24 cellular contexts compared by ENCODE assay signal in the genomic region with DNA sequence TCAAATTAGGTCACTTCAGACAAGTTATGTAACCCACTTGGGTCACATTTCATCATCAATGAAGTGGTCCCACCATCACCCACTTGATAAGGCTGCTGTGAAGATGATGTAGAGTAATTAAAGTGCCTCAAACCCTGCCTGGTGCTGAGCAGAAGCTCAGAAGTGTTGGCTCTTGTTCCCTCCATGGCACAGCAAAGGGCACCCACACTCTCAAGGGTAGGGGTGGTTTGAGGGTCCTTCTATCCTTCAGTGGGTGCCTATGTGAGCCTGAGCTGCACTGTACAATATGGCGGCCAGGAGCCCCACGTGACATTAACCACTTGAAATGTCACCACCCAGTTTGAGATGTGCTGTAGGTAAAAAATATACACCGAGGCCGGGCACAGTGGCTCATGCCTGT.
A peak's percentile ranks its signal among the peaks of the same experiment; 100 is the strongest.
DNase-seq lines count a peak whose midpoint lies in the region; ATAC-seq, FAIRE-seq and TF ChIP-seq lines count a peak whose summit lies in the region.
"Had no signal": no experiment of that assay in that cellular context is flagged by ENCODE, and none has a peak within 500 bp of the region (broad histone marks: within the 10 kb centered on the region; RNA-seq: fewer than 3 reads in every experiment).

No MANE protein-coding gene starts in this region.

- H2BK120ac ChIP-seq in trophoblast cell (ENCODE audit: insufficient read depth, low read length, poor library complexity): no peak overlapping the region

- no peaks in the 10 kb centered on the region for H3K79me1 ChIP-seq in trophoblast cell (ENCODE audit: low read length)

- H3K4me1 ChIP-seq in HepG2 (ENCODE audit: insufficient read depth, low read length) (peaks cover 24% of the 10 kb centered on the region), right lobe of liver (peaks cover 0 to 30% (median 7%) of the 10 kb centered on the region in 4 donors), trophoblast cell (ENCODE audit: control insufficient read depth in 1 of 2, insufficient read depth in 2 of 2, low read length in 2 of 2) (peaks cover 2 to 7% of the 10 kb centered on the region in 2 experiments)
- peaks cover 41% of the 10 kb centered on the region for H3K4me1 ChIP-seq in effector memory CD4-positive, alpha-beta T cell (ENCODE audit: control insufficient read depth, insufficient read depth, low read length, poor library complexity, severe bottlenecking)

- H3K9me3 ChIP-seq in HepG2 (ENCODE audit: low read length) (no peaks in the 10 kb centered on the region), right lobe of liver (no peaks in the 10 kb centered on the region), SU-DHL-6 (ENCODE audit: insufficient read depth, low read length) (no peaks in the 10 kb centered on the region), trophoblast cell (ENCODE audit: insufficient read depth, low read depth, low read length) (no peaks in the 10 kb centered on the region)
- no peaks in the 10 kb centered on the region for H3K9me3 ChIP-seq in effector memory CD4-positive, alpha-beta T cell (ENCODE audit: control insufficient read depth, low read length)
- H3K9me3 ChIP-seq: colonic mucosa, neutrophil, right atrium auricular region, SJSA1, stomach had no signal

- H2AFZ ChIP-seq in HepG2 (ENCODE audit: low read length) (no peak overlapping the region), SU-DHL-6 (ENCODE audit: low read depth, low read length, severe bottlenecking) (no peak overlapping the region), trophoblast cell (ENCODE audit: insufficient read depth, low read length, poor library complexity) (no peak overlapping the region)
- H2AFZ ChIP-seq: PC-9 had no signal

- FAIRE-seq in HepG2 (lab: Jason Lieb, UNC): no peak
- FAIRE-seq: H1 had no signal

- no peak overlapping the region for H4K12ac ChIP-seq in trophoblast cell (ENCODE audit: low read depth, low read length)

- no peak overlapping the region for H3K4me3 ChIP-seq in HepG2 (replicated peaks in 1 of 3; ENCODE audit: insufficient read depth in 1 of 3, low read depth in 2 of 3, low read length in 3 of 3)
- no peak overlapping the region for H3K4me3 ChIP-seq in right lobe of liver
- H3K4me3 ChIP-seq in SU-DHL-6 (ENCODE audit: insufficient read depth, low read length, poor library complexity, severe bottlenecking): peak overlapping the region; percentile 14
- no peak overlapping the region for H3K4me3 ChIP-seq in effector memory CD4-positive, alpha-beta T cell (ENCODE audit: insufficient read depth, low read depth, low read length, poor library complexity, severe bottlenecking)
- no peak overlapping the region for H3K4me3 ChIP-seq in trophoblast cell (ENCODE audit: low read depth, low read length)
- H3K4me3 ChIP-seq: colonic mucosa, PC-9, right atrium auricular region, SJSA1, stomach had no signal

- H3K27me3 ChIP-seq in HepG2 (ENCODE audit: control insufficient read depth in 1 of 2, insufficient read depth in 2 of 2, low read length in 2 of 2) (no peaks in the 10 kb centered on the region), right lobe of liver (no peaks in the 10 kb centered on the region), SU-DHL-6 (ENCODE audit: low read length) (no peaks in the 10 kb centered on the region), trophoblast cell (ENCODE audit: insufficient read depth, low read length) (no peaks in the 10 kb centered on the region)
- no peaks in the 10 kb centered on the region for H3K27me3 ChIP-seq in effector memory CD4-positive, alpha-beta T cell (replicated peaks; ENCODE audit: control insufficient read depth, insufficient read depth, low read length, poor library complexity, severe bottlenecking)
- H3K27me3 ChIP-seq: colonic mucosa, foreskin keratinocyte, neutrophil, right atrium auricular region, SJSA1, stomach had no signal

- peaks cover 71% of the 10 kb centered on the region for H3F3A ChIP-seq in SU-DHL-6 (ENCODE audit: insufficient read depth)

- BruUV-seq in HepG2 (replicated peaks; lab: Mats Ljungman, UMichigan): no TSS peak

- TF ChIP-seq POLR2A in HepG2 (IDR thresholded peaks at IDR 0.05; ENCODE audit: insufficient read depth in 1 of 2, low read depth in 2 of 2, low read length in 2 of 2) (no peak), right lobe of liver (IDR thresholded peaks at IDR 0.05) (no peak)

- WGBS in HepG2 (ENCODE audit: low lambda C conversion rate): 94% methylated on average over 4 of the region's 4 CpGs
- WGBS in right lobe of liver (ENCODE audit: insufficient coverage, low coverage, low lambda C conversion rate, missing lambda C conversion rate): 100% methylated on average over 3 of the region's 4 CpGs
- no CpG with 5 or more reads among the region's 4 CpGs for WGBS in trophoblast cell (ENCODE audit: extremely low coverage, insufficient coverage, insufficient read length)

- POLR2A ChIA-PET in HepG2 (lab: Yijun Ruan, JAX): no interaction called here

- H3K4me2 ChIP-seq in HepG2 (ENCODE audit: low read depth, low read length): no peak overlapping the region
- H3K4me2 ChIP-seq in SU-DHL-6 (ENCODE audit: low read depth, low read length, poor library complexity, severe bottlenecking): peak overlapping the region; percentile 49
- H3K4me2 ChIP-seq in trophoblast cell (ENCODE audit: low read length): no peak overlapping the region
- H3K4me2 ChIP-seq: PC-9 had no signal

- peaks cover 3 to 20% of the 10 kb centered on the region in 2 experiments; a peak in 3 of 5 replicates for H3K36me3 ChIP-seq in HepG2 (replicated peaks in 1 of 2; ENCODE audit: control insufficient read depth in 1 of 2, insufficient read depth in 2 of 2, low read length in 2 of 2)
- peaks cover 0 to 28% (median 0%) of the 10 kb centered on the region in 4 donors for H3K36me3 ChIP-seq in right lobe of liver
- peaks cover 13% of the 10 kb centered on the region for H3K36me3 ChIP-seq in SU-DHL-6 (ENCODE audit: low read length)
- peaks cover 24% of the 10 kb centered on the region for H3K36me3 ChIP-seq in effector memory CD4-positive, alpha-beta T cell (ENCODE audit: control insufficient read depth, insufficient read depth, low read length)
- H3K36me3 ChIP-seq in trophoblast cell (ENCODE audit: control insufficient read depth in 1 of 2, insufficient read depth in 2 of 2, low read length in 2 of 2): peaks cover 0 to under 1% of the 10 kb centered on the region in 2 experiments

- no peak overlapping the region for H3K14ac ChIP-seq in trophoblast cell (ENCODE audit: low read length)

- H2BK12ac ChIP-seq in trophoblast cell (ENCODE audit: low read length): no peak overlapping the region

- no peak for TF ChIP-seq RAD21 in HepG2 (CRISPR knock-in tag; IDR thresholded peaks at IDR 0.05)

- no peak overlapping the region for H3K18ac ChIP-seq in trophoblast cell (ENCODE audit: low read length)

- H3K9me2 ChIP-seq in SU-DHL-6 (replicated peaks; ENCODE audit: insufficient read depth, low read length): no peaks in the 10 kb centered on the region

- TF ChIP-seq CTCF in HepG2 (CRISPR knock-in tag; IDR thresholded peaks at IDR 0.05) (no peak), right lobe of liver (IDR thresholded peaks at IDR 0.05) (no peak), SU-DHL-6 (IDR thresholded peaks at IDR 0.05; ENCODE audit: insufficient read depth, low read length, poor library complexity, severe bottlenecking) (no peak)

- DNase-seq in HepG2 (ENCODE audit: low spot score): no peak
- DNase-seq in right lobe of liver: no peak
- no peak for DNase-seq in effector memory CD4-positive, alpha-beta T cell
- no peak for DNase-seq in trophoblast cell
- DNase-seq in substantia nigra (lab: John Stamatoyannopoulos, UW): no peak
- no peak for DNase-seq in NCI-H1694 treated with DMSO at 0.1 percent for 48 hours (lab: John Stamatoyannopoulos, UW)
- no peak for DNase-seq in NCI-H524 (lab: John Stamatoyannopoulos, UW)
- DNase-seq: activated CD4-positive, alpha-beta T cell treated with anti-CD3 and anti-CD28 coated beads, Interleukin-2, amount 50 U/mL, for 48 hours; activated effector memory CD4-positive, alpha-beta T cell treated with anti-CD3 and anti-CD28 coated beads, Interleukin-2, amount 50 U/mL, for 16 hours; colonic mucosa; foreskin keratinocyte; KBM-7; kidney glomerular epithelial cell; NCI-H1105; NCI-H526 treated with DMSO at 0.1 percent for 48 hours; PC-9; stimulated activated CD4-positive, alpha-beta T cell treated with anti-CD3 and anti-CD28 coated beads, Interleukin-15, amount 100 ng/mL, for 24 hours; stomach had no signal

- no peak for ATAC-seq in HepG2
- no peak for ATAC-seq in right lobe of liver
- ATAC-seq: foreskin keratinocyte had no signal

- no peak overlapping the region for H3K23ac ChIP-seq in trophoblast cell (ENCODE audit: low read length)

- peaks cover 5% of the 10 kb centered on the region; the same call in 1 of the 2 replicates for H4K20me1 ChIP-seq in HepG2 (ENCODE audit: insufficient read depth, low read length)
- H4K20me1 ChIP-seq in SU-DHL-6 (ENCODE audit: low read depth, low read length): no peaks in the 10 kb centered on the region

- in situ Hi-C loops in HepG2 (cut with HindIII; ENCODE audit: extremely low pct_ligation_motif_present, low pct_unique_long_range_greater_than_20kb): no loop called here

- H3K79me2 ChIP-seq in HepG2 (ENCODE audit: insufficient read depth, low read length) (peaks cover 36% of the 10 kb centered on the region), SU-DHL-6 (ENCODE audit: insufficient read depth, low read length) (peaks cover 87% of the 10 kb centered on the region), trophoblast cell (ENCODE audit: control insufficient read depth, insufficient read depth, low read length, poor library complexity) (no peaks in the 10 kb centered on the region)

- intact Hi-C loops in HepG2 (cut with micrococcal nuclease; ENCODE audit: unreplicated experiment): no loop called here
- intact Hi-C loops in right lobe of liver (cut with DNase I): no loop called here

- H3K4ac ChIP-seq in trophoblast cell (ENCODE audit: low read depth, low read length): no peak overlapping the region

- TF ChIP-seq EP300 in HepG2 (IDR thresholded peaks at IDR 0.05; ENCODE audit: low read depth in 2 of 2, low read length in 2 of 2) (no peak), HepG2 (CRISPR knock-in tag; IDR thresholded peaks at IDR 0.05; ENCODE audit: borderline replicate concordance) (no peak)

- H2BK5ac ChIP-seq in trophoblast cell (ENCODE audit: low read depth, low read length, poor library complexity): no peak overlapping the region

- H4K91ac ChIP-seq in trophoblast cell (ENCODE audit: low read depth, low read length): no peak overlapping the region

- no peak overlapping the region for H4K8ac ChIP-seq in trophoblast cell (ENCODE audit: low read depth, low read length)

- H3K27ac ChIP-seq in HepG2 (ENCODE audit: extremely low read length, insufficient read depth, low read length) (no peak overlapping the region), right lobe of liver (no peak overlapping the region), SU-DHL-6 (ENCODE audit: low read depth, low read length) (peak overlapping the region; percentile 95), trophoblast cell (ENCODE audit: low read depth, low read length) (no peak overlapping the region), substantia nigra (ENCODE audit: low read depth, low read length, poor library complexity, severe bottlenecking) (no peak overlapping the region)
- peak overlapping the region; percentile 16 for H3K27ac ChIP-seq in effector memory CD4-positive, alpha-beta T cell (ENCODE audit: insufficient read depth, low read length, poor library complexity, severe bottlenecking)
- H3K27ac ChIP-seq: colonic mucosa, foreskin keratinocyte, HL-60, PC-9, right atrium auricular region, SJSA1, stomach had no signal

- no peak overlapping the region for H2AK5ac ChIP-seq in trophoblast cell (ENCODE audit: low read length)

- H3K9ac ChIP-seq in HepG2 (ENCODE audit: insufficient read depth, low read depth, low read length): no peak overlapping the region
- H3K9ac ChIP-seq in SU-DHL-6 (ENCODE audit: low read length): peak overlapping the region; percentile 51; the same call in 1 of the 2 replicates
- no peak overlapping the region for H3K9ac ChIP-seq in trophoblast cell (ENCODE audit: low read length)

- CTCF ChIA-PET in HepG2 (lab: Yijun Ruan, JAX; ENCODE audit: low intra/inter-chr PET ratio, low total read pairs): no interaction called here

Comparison
In these comparisons a context has a peak if more than half of its experiments do, and no peak if none do; other contexts are left out.
1. H3K27ac ChIP-seq: peak in SU-DHL-6 (single experiment) and effector memory CD4-positive, alpha-beta T cell (single experiment); none in HepG2 (single experiment), right lobe of liver (0 of 3), trophoblast cell (single experiment) and substantia nigra (single experiment).